Comparison of ENCODE assay signal across 2 cellular contexts in genomic region chr4:183987529-183987946, GRCh38.
A peak's percentile ranks its signal among the peaks of the same experiment; 100 is the strongest.
TF ChIP-seq lines count a peak whose summit lies in the region.

No MANE protein-coding gene starts in this region.

TF ChIP-seq in IMR-90, 13 proteins besides CTCF, POLR2A, EP300 and RAD21 (continued from another document):
- 0 out of 2 replicates have a peak, but pooled peaks have one; percentile 38 for TF ChIP-seq MXI1 (IDR thresholded peaks at IDR 0.05; ENCODE audit: borderline replicate concordance, low read depth, low read length)
- TF ChIP-seq CEBPB (IDR thresholded peaks at IDR 0.05; ENCODE audit: low read depth, low read length): peak; percentile 67
- no peak for TF ChIP-seq RFX5 (IDR thresholded peaks at IDR 0.05; ENCODE audit: low read depth, low read length)
- TF ChIP-seq BHLHE40 (IDR thresholded peaks at IDR 0.05; ENCODE audit: low read depth, low read length): peak; percentile 26; the same call in 1 of the 2 replicates

TF ChIP-seq in K562, 482 proteins besides CTCF, POLR2A, EP300 and RAD21:
- TF ChIP-seq MYC (IDR thresholded peaks at IDR 0.05; ENCODE audit: low read depth, low read length): no peak
- no peak for TF ChIP-seq MYC (CRISPR knock-in tag; IDR thresholded peaks at IDR 0.05; ENCODE audit: borderline replicate concordance, low read depth)
- TF ChIP-seq ATF1 (CRISPR knock-in tag; IDR thresholded peaks at IDR 0.05): no peak
- 0 out of 2 replicates have a peak, but pooled peaks have one; percentile 7 for TF ChIP-seq ATF1 (tag; IDR thresholded peaks at IDR 0.05)
